In the genomic region with DNA sequence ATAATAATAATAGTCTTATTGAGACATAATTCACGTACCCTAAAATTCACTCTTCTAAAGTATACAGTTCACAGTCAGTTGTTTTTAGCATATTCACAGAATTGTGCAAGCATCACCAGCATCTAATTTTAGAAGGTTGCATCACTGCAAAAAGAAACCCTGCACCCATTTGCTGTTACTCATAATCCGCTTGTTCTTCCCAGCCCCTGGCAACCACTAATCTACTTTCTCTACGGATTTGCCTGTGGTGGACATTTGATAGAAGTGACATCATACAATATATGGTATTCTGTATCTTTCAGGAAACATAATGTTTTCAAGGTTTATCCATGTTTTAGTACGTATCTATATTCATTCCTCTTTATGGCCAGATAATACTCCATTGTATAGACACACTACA, we compare ENCODE assay signal across 15 cellular contexts. TPM values are rescaled to one million over a fixed set of nuclear protein-coding genes. Genes with fewer than 3 reads are reported as not detected.
DNase-seq lines count a peak whose midpoint lies in the region; ATAC-seq and TF ChIP-seq lines count a peak whose summit lies in the region.
"Had no signal": no experiment of that assay in that cellular context is flagged by ENCODE, and none has a peak within 500 bp of the region (broad histone marks: within the 10 kb centered on the region; RNA-seq: fewer than 3 reads in every experiment).

No MANE protein-coding gene starts in this region.

- TF ChIP-seq CTCF in fibroblast of mammary gland (conservative IDR thresholded peaks at IDR 0.05; ENCODE audit: control insufficient read depth, insufficient read depth, low read depth, low read length) (no peak), gastrocnemius medialis (IDR thresholded peaks at IDR 0.05 in 4 of 5, conservative IDR thresholded peaks at IDR 0.05 in 1 of 5) (no peak)

- ATAC-seq in gastrocnemius medialis = peak; percentile 60 to 74
- ATAC-seq in GM21717 (IDR thresholded peaks at IDR 0.05; ENCODE audit: unreplicated experiment) = no peak
- no peak for ATAC-seq in GM19452 (IDR thresholded peaks at IDR 0.05; ENCODE audit: unreplicated experiment)
- no peak for ATAC-seq in HG03442 (IDR thresholded peaks at IDR 0.05; ENCODE audit: unreplicated experiment)
- ATAC-seq: left colon had no signal

- H3K4me3 ChIP-seq in fibroblast of mammary gland (ENCODE audit: control insufficient read depth, low read depth, low read length) = no peak overlapping the region
- no peak overlapping the region for H3K4me3 ChIP-seq in gastrocnemius medialis
- H3K4me3 ChIP-seq: esophagus squamous epithelium had no signal

- TF ChIP-seq POLR2A in gastrocnemius medialis (IDR thresholded peaks at IDR 0.05) = no peak

- intact Hi-C loops in gastrocnemius medialis (cut with DNase I; ENCODE audit: low total_unique reads) = no loop called here

- H3K27ac ChIP-seq in gastrocnemius medialis = no peak overlapping the region
- H3K27ac ChIP-seq: esophagus squamous epithelium had no signal

- no peaks in the 10 kb centered on the region for H3K36me3 ChIP-seq in gastrocnemius medialis
- H3K36me3 ChIP-seq: esophagus squamous epithelium had no signal

- in situ Hi-C loops in gastrocnemius medialis (cut with MboI; ENCODE audit: low sequenced_read_pairs in 4 of 4) = loop anchor here in 2 of 4 donors (10.0 to 25.0 kb wide), 2 partner anchors 155 to 158 kb away; no protein-coding TSS in a partner anchor

- DNase-seq in H4 (ENCODE audit: low spot score) = peak; percentile 34
- peak; percentile 73 for DNase-seq in RPMI7951 (ENCODE audit: low read depth)
- DNase-seq in fibroblast of mammary gland (ENCODE audit: low read depth) = peak; percentile 88
- no peak for DNase-seq in gastrocnemius medialis
- no peak for DNase-seq in activated CD4-positive, alpha-beta T cell treated with anti-CD3 and anti-CD28 coated beads, Interleukin-2, amount 50 U/mL, for 1 hour
- DNase-seq: activated CD4-positive, alpha-beta T cell treated with anti-CD3 and anti-CD28 coated beads, Interleukin-2, amount 10 ng/mL, durations not matched to agents 24 days and 14 days; cerebellar nuclear complex; DMS79; esophagus squamous epithelium; left colon; NCI-H510A treated with DMSO at 0.1 percent for 48 hours; stimulated activated CD4-positive, alpha-beta T cell treated with anti-CD3 and anti-CD28 coated beads, Interleukin-4, amount 100 ng/mL, for 24 hours had no signal

- no peaks in the 10 kb centered on the region for H3K9me3 ChIP-seq in gastrocnemius medialis
- H3K9me3 ChIP-seq: esophagus squamous epithelium had no signal

- H3K4me1 ChIP-seq in gastrocnemius medialis = no peaks in the 10 kb centered on the region
- H3K4me1 ChIP-seq: esophagus squamous epithelium had no signal

- H3K27me3 ChIP-seq in gastrocnemius medialis = no peaks in the 10 kb centered on the region
- H3K27me3 ChIP-seq: esophagus squamous epithelium had no signal

RNA-seq across cellular contexts. Expression of gene FAM184A, which starts 41.5 kb away (rescaled TPM):
- total RNA-seq in H4 (2014; rRNA removed; shearing (Covaris generic)) = 1.4 and 2.1 TPM in 2 replicates
- total RNA-seq in RPMI7951 (2014; rRNA removed; shearing (Covaris generic)) = 0.24 and 0.78 TPM in 2 replicates
- total RNA-seq in gastrocnemius medialis = 1 to 10 TPM in 2 of 4 donors, under 1 TPM in 2; 0.40 to 1.0 (median 0.79) TPM

Comparison
In these comparisons a context has a peak if more than half of its experiments do, and no peak if none do; other contexts are left out.
1. DNase-seq: peak in H4 (single experiment), RPMI7951 (single experiment) and fibroblast of mammary gland (single experiment); none in gastrocnemius medialis (0 of 2) and activated CD4-positive, alpha-beta T cell treated with anti-CD3 and anti-CD28 coated beads, Interleukin-2, amount 50 U/mL, for 1 hour (single experiment).
2. ATAC-seq: peak in gastrocnemius medialis (2 of 2); none in GM21717 (single experiment), GM19452 (single experiment) and HG03442 (single experiment).